In genomic region chr1:117284408-117285215, GRCh38 we compare ENCODE assay signal across 9 cellular contexts.
DNase-seq lines count a peak whose midpoint lies in the region; ATAC-seq and TF ChIP-seq lines count a peak whose summit lies in the region.
"Had no signal": no experiment of that assay in that cellular context is flagged by ENCODE, and none has a peak within 500 bp of the region (broad histone marks: within the 10 kb centered on the region; RNA-seq: fewer than 3 reads in every experiment).

No MANE protein-coding gene starts in this region.

- ATAC-seq in GM18907 (IDR thresholded peaks at IDR 0.05; ENCODE audit: unreplicated experiment), result no peak

- no peak overlapping the region for H3K4me3 Mint-ChIP-seq in progenitor cell of endocrine pancreas (ENCODE audit: low read depth)

- no peak overlapping the region for H3K9ac ChIP-seq in SK-N-MC (ENCODE audit: insufficient read length)

- no peaks in the 10 kb centered on the region for H3K9me3 ChIP-seq in SK-N-MC (ENCODE audit: low read depth, low read length)
- H3K9me3 ChIP-seq: neutrophil had no signal

- H3K4me1 Mint-ChIP-seq in progenitor cell of endocrine pancreas (ENCODE audit: low read depth), result peaks cover 2% of the 10 kb centered on the region

- H3K36me3 Mint-ChIP-seq in progenitor cell of endocrine pancreas (ENCODE audit: insufficient read depth), result no peaks in the 10 kb centered on the region

- TF ChIP-seq CTCF in NB4 (IDR thresholded peaks at IDR 0.05; ENCODE audit: low read depth, low read length) (peak; percentile 18), fibroblast of villous mesenchyme (IDR thresholded peaks at IDR 0.05; ENCODE audit: insufficient read depth, low read depth, low read length) (peak; percentile 62), progenitor cell of endocrine pancreas (IDR thresholded peaks at IDR 0.05; ENCODE audit: unreplicated experiment) (peak; percentile 82)

- H3K36me3 ChIP-seq in SK-N-MC (ENCODE audit: insufficient read depth, low read length), result no peaks in the 10 kb centered on the region
- H3K36me3 ChIP-seq: neutrophil had no signal

- no peak for TF ChIP-seq POLR2A in NB4 (IDR thresholded peaks at IDR 0.05; ENCODE audit: extremely low read depth, insufficient read length)

- H3K27me3 Mint-ChIP-seq in progenitor cell of endocrine pancreas, result no peaks in the 10 kb centered on the region

- H3K9me3 Mint-ChIP-seq in progenitor cell of endocrine pancreas (ENCODE audit: low read depth), result no peaks in the 10 kb centered on the region

- H3K27ac ChIP-seq in SK-N-MC, result no peak overlapping the region
- H3K27ac ChIP-seq: neutrophil had no signal

- DNase-seq in Daoy (ENCODE audit: low read depth) (peak; percentile 66), NB4 (ENCODE audit: low read depth) (peak; percentile 65), SK-N-MC (ENCODE audit: low read depth, low spot score) (peak; percentile 56), fibroblast of villous mesenchyme (ENCODE audit: low read depth) (peak; percentile 78), progenitor cell of endocrine pancreas (ENCODE audit: low spot score, unreplicated experiment) (no peak)
- DNase-seq in activated CD8-positive, alpha-beta memory T cell treated with anti-CD3 and anti-CD28 coated beads, Interleukin-2, amount 50 U/mL, for 4 hours, result no peak
- DNase-seq in activated naive CD4-positive, alpha-beta T cell (lab: John Stamatoyannopoulos, UW), result no peak

- H3K27ac Mint-ChIP-seq in progenitor cell of endocrine pancreas, result peak overlapping the region; percentile 59

- H3K4me3 ChIP-seq in NB4 (ENCODE audit: low read depth, low read length) (no peak overlapping the region), SK-N-MC (no peak overlapping the region), fibroblast of villous mesenchyme (ENCODE audit: low read depth, low read length) (no peak overlapping the region)

Comparison
In these comparisons a context has a peak if more than half of its experiments do, and no peak if none do; other contexts are left out.
1. DNase-seq: peak in Daoy (single experiment), NB4 (single experiment), SK-N-MC (single experiment) and fibroblast of villous mesenchyme (single experiment); none in progenitor cell of endocrine pancreas (single experiment), activated CD8-positive, alpha-beta memory T cell treated with anti-CD3 and anti-CD28 coated beads, Interleukin-2, amount 50 U/mL, for 4 hours (single experiment) and activated naive CD4-positive, alpha-beta T cell (0 of 4).
2. CTCF ChIP-seq: peak in every context shown above with its lines; median percentile 82 in progenitor cell of endocrine pancreas; 62 in fibroblast of villous mesenchyme; 18 in NB4.